14 cellular contexts compared by ENCODE assay signal in the genomic region with DNA sequence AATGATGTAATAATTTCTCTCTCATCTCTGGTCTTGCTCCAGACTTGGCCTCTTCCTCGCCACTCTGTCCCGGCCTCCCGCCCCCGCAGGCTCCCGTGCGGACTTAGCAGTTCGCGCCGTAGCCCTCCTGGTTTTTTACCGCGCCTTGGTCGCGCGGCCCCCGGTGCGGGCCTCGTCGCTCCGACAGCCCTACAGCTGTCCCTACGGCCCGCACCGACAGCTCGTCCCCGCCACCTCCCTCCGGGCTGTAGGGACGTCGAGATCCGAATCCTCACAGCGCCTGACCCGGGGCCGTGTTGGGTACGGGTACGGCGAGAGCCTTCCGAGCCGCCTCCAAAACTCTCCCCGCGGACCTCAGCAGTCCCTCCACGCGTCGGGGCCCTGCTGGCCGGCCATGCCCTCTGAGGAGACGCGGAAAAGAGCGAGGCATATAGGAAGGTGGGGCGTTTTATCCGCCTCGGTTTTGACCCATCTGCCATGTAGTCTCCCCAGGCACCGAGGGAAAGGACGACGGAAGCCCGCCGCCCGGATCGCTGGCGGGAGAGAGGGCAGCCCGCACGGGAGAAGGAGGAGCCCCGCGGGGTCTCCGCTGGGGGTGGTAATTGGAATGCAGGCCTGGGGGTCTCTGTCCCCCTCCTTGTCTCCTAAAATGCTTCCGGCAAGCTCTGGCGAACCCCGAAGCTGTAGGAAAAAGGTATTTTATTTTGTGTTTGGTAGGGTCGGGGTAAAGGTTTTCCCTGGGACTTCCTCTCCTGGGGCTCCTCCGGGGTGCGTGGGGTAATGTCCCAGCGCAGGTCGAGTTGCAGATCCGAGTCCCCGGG. TPM values are rescaled to one million over a fixed set of nuclear protein-coding genes. Genes with fewer than 3 reads are reported as not detected.
DNase-seq lines count a peak whose midpoint lies in the region; ATAC-seq, FAIRE-seq and TF ChIP-seq lines count a peak whose summit lies in the region.
"Had no signal": no experiment of that assay in that cellular context is flagged by ENCODE, and none has a peak within 500 bp of the region (broad histone marks: within the 10 kb centered on the region; RNA-seq: fewer than 3 reads in every experiment).

No MANE protein-coding gene starts in this region.

- no peak for ATAC-seq in activated CD8-positive, alpha-beta T cell treated with anti-CD3 and anti-CD28 coated beads, Interleukin-2, amount 10 ng/mL, durations not matched to agents 7 days and 5 days
- ATAC-seq in activated CD8-positive, alpha-beta T cell treated with anti-CD3 and anti-CD28 coated beads for 36 hours, result no peak
- ATAC-seq: stimulated activated memory B cell treated with anti-CD40 and anti-IgM and Interleukin-4, amounts not matched to agents 10 μg/mL and 1 μg/mL and 100 μg/mL, for 72 hours had no signal

- TF ChIP-seq RAD21 in H1 (IDR thresholded peaks at IDR 0.05 in 1 of 2, conservative IDR thresholded peaks at IDR 0.05 in 1 of 2; ENCODE audit: low read depth in 2 of 2, low read length in 2 of 2), result no peak

- 2% methylated on average over 69 of the region's 71 CpGs; no CpG with 5 or more reads in 1 of the 2 experiments for WGBS in H1 (ENCODE audit: extremely low coverage in 1 of 2, insufficient coverage in 1 of 2, insufficient read length in 1 of 2, insufficient replicate concordance in 2 of 2, low coverage in 1 of 2, low lambda C conversion rate in 2 of 2, missing lambda C conversion rate in 1 of 2), 2 experiments

- H3K4me1 ChIP-seq in Caco-2, result peaks cover 6% of the 10 kb centered on the region; the same call in 1 of the 2 replicates
- H3K4me1 ChIP-seq in H1 (replicated peaks in 1 of 4; ENCODE audit: control insufficient read depth in 3 of 4, insufficient read depth in 4 of 4, low read length in 3 of 4), result peaks cover 21 to 54% (median 34%) of the 10 kb centered on the region in 4 experiments
- H3K4me1 ChIP-seq in neural progenitor cell, result peaks cover 61% of the 10 kb centered on the region

- peaks cover 0 to 12% of the 10 kb centered on the region in 2 experiments for H4K20me1 ChIP-seq in H1 (replicated peaks in 1 of 2; ENCODE audit: control insufficient read depth in 1 of 2, insufficient read depth in 2 of 2, low read length in 2 of 2)
- peaks cover 88% of the 10 kb centered on the region for H4K20me1 ChIP-seq in neural progenitor cell (ENCODE audit: low read depth)

- H3K79me2 ChIP-seq in H1 (ENCODE audit: control insufficient read depth in 1 of 2, insufficient read depth in 2 of 2, low read length in 2 of 2) (no peaks in the 10 kb centered on the region), neural progenitor cell (ENCODE audit: low read depth) (no peaks in the 10 kb centered on the region)

- intact Hi-C loops in activated CD8-positive, alpha-beta T cell treated with anti-CD3 and anti-CD28 coated beads for 36 hours (cut with micrococcal nuclease), result no loop called here
- intact Hi-C loops in Caco-2 (cut with micrococcal nuclease; ENCODE audit: unreplicated experiment), result loop anchor here (5.0 kb wide), 1 partner anchor 46 kb away; no protein-coding TSS in a partner anchor

- H3K9me3 Mint-ChIP-seq in activated CD8-positive, alpha-beta T cell treated with anti-CD3 and anti-CD28 coated beads, Interleukin-2, amount 10 ng/mL, durations not matched to agents 7 days and 5 days (ENCODE audit: insufficient read depth), result no peaks in the 10 kb centered on the region
- no peaks in the 10 kb centered on the region for H3K9me3 Mint-ChIP-seq in activated CD8-positive, alpha-beta T cell treated with anti-CD3 and anti-CD28 coated beads for 36 hours
- H3K9me3 Mint-ChIP-seq in Caco-2 (ENCODE audit: unreplicated experiment), result no peaks in the 10 kb centered on the region
- H3K9me3 Mint-ChIP-seq in neural progenitor cell, result no peaks in the 10 kb centered on the region
- H3K9me3 Mint-ChIP-seq: stimulated activated memory B cell treated with anti-CD40 and anti-IgM and Interleukin-4, amounts not matched to agents 10 μg/mL and 1 μg/mL and 100 μg/mL, for 72 hours had no signal

- no peak overlapping the region for H3K4ac ChIP-seq in H1 (replicated peaks; ENCODE audit: insufficient read length, low read depth, low read length)

- H2BK120ac ChIP-seq in H1 (replicated peaks; ENCODE audit: low read depth, low read length), result no peak overlapping the region

- H3K9me3 ChIP-seq in Caco-2, result no peaks in the 10 kb centered on the region
- peaks cover 0 to 4% of the 10 kb centered on the region in 2 experiments; a peak in 1 of 4 replicates for H3K9me3 ChIP-seq in H1 (ENCODE audit: insufficient read depth in 2 of 2, low read depth in 1 of 2, low read length in 1 of 2)
- H3K9me3 ChIP-seq in neural progenitor cell (ENCODE audit: low read depth), result no peaks in the 10 kb centered on the region

- peak overlapping the region; percentile 90 for H3K18ac ChIP-seq in H1 (ENCODE audit: extremely low read depth, low read length)

- H3K4me2 ChIP-seq in H1 (ENCODE audit: insufficient read depth in 1 of 2, low read depth in 2 of 2, low read length in 2 of 2) (peak overlapping the region; percentile 68 to 91), neural progenitor cell (peak overlapping the region; percentile 17)

- H3K36me3 Mint-ChIP-seq in activated CD8-positive, alpha-beta T cell treated with anti-CD3 and anti-CD28 coated beads, Interleukin-2, amount 10 ng/mL, durations not matched to agents 7 days and 5 days (ENCODE audit: low read depth), result no peaks in the 10 kb centered on the region
- H3K36me3 Mint-ChIP-seq in activated CD8-positive, alpha-beta T cell treated with anti-CD3 and anti-CD28 coated beads for 36 hours (ENCODE audit: low read depth), result no peaks in the 10 kb centered on the region
- H3K36me3 Mint-ChIP-seq in Caco-2 (ENCODE audit: insufficient read depth, unreplicated experiment), result no peaks in the 10 kb centered on the region
- no peaks in the 10 kb centered on the region for H3K36me3 Mint-ChIP-seq in neural progenitor cell
- H3K36me3 Mint-ChIP-seq: stimulated activated memory B cell treated with anti-CD40 and anti-IgM and Interleukin-4, amounts not matched to agents 10 μg/mL and 1 μg/mL and 100 μg/mL, for 72 hours had no signal

- no peak overlapping the region for H3K14ac ChIP-seq in H1 (ENCODE audit: insufficient read length)

- H3K4me3 ChIP-seq in Caco-2 (ENCODE audit: low read depth, low read length), result no peak overlapping the region
- peak overlapping the region; percentile 3 to 67 (median 31); a peak in 6 of 8 replicates for H3K4me3 ChIP-seq in H1 (ENCODE audit: extremely low read depth in 1 of 4, insufficient read depth in 2 of 4, low read depth in 3 of 4, low read length in 4 of 4)
- H3K4me3 ChIP-seq in neural progenitor cell, result no peak overlapping the region

- peaks cover 41% of the 10 kb centered on the region; the same call in 1 of the 2 replicates for H3K23me2 ChIP-seq in H1 (ENCODE audit: low read depth, low read length)

- H4K8ac ChIP-seq in H1 (ENCODE audit: extremely low read depth, insufficient read depth, low read length), result peak overlapping the region; percentile 73

- H2BK15ac ChIP-seq in H1 (ENCODE audit: low read length), result peak overlapping the region; percentile 40; the same call in 1 of the 2 replicates

- CTCF ChIA-PET in activated CD8-positive, alpha-beta T cell treated with anti-CD3 and anti-CD28 coated beads, Interleukin-2, amount 10 ng/mL, durations not matched to agents 7 days and 5 days (lab: Charles Lee), result no interaction called here
- CTCF ChIA-PET in activated CD8-positive, alpha-beta T cell treated with anti-CD3 and anti-CD28 coated beads for 36 hours (lab: Charles Lee), result interaction anchor here (0.8 to 0.9 kb wide), 2 partner anchors 10 to 27 kb away, joined by 3 read pairs; no protein-coding TSS in a partner anchor
- CTCF ChIA-PET in Caco-2 (lab: Charles Lee), result no interaction called here
- CTCF ChIA-PET in H1 (lab: Charles Lee; ENCODE audit: partially characterized antibody), result interaction anchor here (0.9 to 6.9 kb wide), 11 partner anchors 7 to 51 kb away, joined by 3 to 65 read pairs (median 7); no protein-coding TSS in a partner anchor

- H4K5ac ChIP-seq in H1 (ENCODE audit: insufficient read length, low read depth, low read length), result no peak overlapping the region

- H2BK20ac ChIP-seq in H1 (ENCODE audit: low read length), result peak overlapping the region; percentile 61; the same call in 1 of the 2 replicates

- no peak for TF ChIP-seq EP300 in H1 (IDR thresholded peaks at IDR 0.05; ENCODE audit: borderline replicate concordance in 1 of 2, low read depth in 2 of 2, low read length in 2 of 2)

- H3K36me3 ChIP-seq in Caco-2 (ENCODE audit: control insufficient read depth, insufficient read depth, low read length) (no peaks in the 10 kb centered on the region), H1 (ENCODE audit: control insufficient read depth in 2 of 4, insufficient read depth in 4 of 4, low read length in 3 of 4) (no peaks in the 10 kb centered on the region; a peak in 1 of 8 replicates), neural progenitor cell (no peaks in the 10 kb centered on the region)

- TF ChIP-seq CTCF in activated CD8-positive, alpha-beta T cell treated with anti-CD3 and anti-CD28 coated beads for 36 hours (IDR thresholded peaks at IDR 0.05), result no peak
- TF ChIP-seq CTCF in Caco-2 (IDR thresholded peaks at IDR 0.05; ENCODE audit: insufficient read depth in 1 of 2, low read depth in 1 of 2, low read length in 1 of 2, severe bottlenecking in 1 of 2, unreplicated experiment in 1 of 2) (no peak), H1 (IDR thresholded peaks at IDR 0.05; ENCODE audit: control extremely low read depth in 1 of 3, insufficient read depth in 1 of 3, low read depth in 1 of 3, low read length in 3 of 3) (no peak), neural progenitor cell (IDR thresholded peaks at IDR 0.05) (no peak)

- H3K9ac ChIP-seq in H1 (replicated peaks in 1 of 4; ENCODE audit: extremely low read depth in 1 of 4, low read depth in 3 of 4, low read length in 3 of 4), result peak overlapping the region in 1 of 4 experiments; percentile 42; a peak in 1 of 7 replicates
- H3K9ac ChIP-seq in neural progenitor cell, result no peak overlapping the region

- H3K27me3 Mint-ChIP-seq in activated CD8-positive, alpha-beta T cell treated with anti-CD3 and anti-CD28 coated beads, Interleukin-2, amount 10 ng/mL, durations not matched to agents 7 days and 5 days (ENCODE audit: low read depth), result peaks cover 78% of the 10 kb centered on the region
- peaks cover 79% of the 10 kb centered on the region for H3K27me3 Mint-ChIP-seq in activated CD8-positive, alpha-beta T cell treated with anti-CD3 and anti-CD28 coated beads for 36 hours
- H3K27me3 Mint-ChIP-seq in Caco-2 (ENCODE audit: insufficient read depth, unreplicated experiment), result peaks cover 29% of the 10 kb centered on the region
- H3K27me3 Mint-ChIP-seq in neural progenitor cell (ENCODE audit: insufficient read depth, low read depth), result peaks cover 87% of the 10 kb centered on the region

- H3F3A ChIP-seq in neural progenitor cell (ENCODE audit: low read depth), result peaks cover 81% of the 10 kb centered on the region

- H2AFZ ChIP-seq in H1 (ENCODE audit: low read length) (no peak overlapping the region), neural progenitor cell (replicated peaks) (no peak overlapping the region)

- TF ChIP-seq POLR2A in H1 (IDR thresholded peaks at IDR 0.05; ENCODE audit: control extremely low read depth in 1 of 2, low read depth in 2 of 2, low read length in 2 of 2), result no peak

- POLR2A ChIA-PET in activated CD8-positive, alpha-beta T cell treated with anti-CD3 and anti-CD28 coated beads, Interleukin-2, amount 10 ng/mL, durations not matched to agents 7 days and 5 days (lab: Charles Lee), result no interaction called here
- POLR2A ChIA-PET in activated CD8-positive, alpha-beta T cell treated with anti-CD3 and anti-CD28 coated beads for 36 hours (lab: Charles Lee), result interaction anchor here (1.0 kb wide), 1 partner anchor 269 kb away, joined by 3 read pairs; the partner anchor contains the start of gene ACBD6
- POLR2A ChIA-PET in Caco-2 (lab: Charles Lee), result no interaction called here
- POLR2A ChIA-PET in H1 (lab: Charles Lee; ENCODE audit: partially characterized antibody), result interaction anchor here (1.5 to 4.0 kb wide), 4 partner anchors 9 to 36 kb away, joined by 5 to 29 read pairs (median 24); no protein-coding TSS in a partner anchor

- H3K4me3 Mint-ChIP-seq in activated CD8-positive, alpha-beta T cell treated with anti-CD3 and anti-CD28 coated beads, Interleukin-2, amount 10 ng/mL, durations not matched to agents 7 days and 5 days, result peak overlapping the region; percentile 18
- H3K4me3 Mint-ChIP-seq in activated CD8-positive, alpha-beta T cell treated with anti-CD3 and anti-CD28 coated beads for 36 hours, result no peak overlapping the region
- H3K4me3 Mint-ChIP-seq in Caco-2 (ENCODE audit: unreplicated experiment) (peak overlapping the region; percentile 76), neural progenitor cell (peak overlapping the region; percentile 46)

- no TSS peak for BruUV-seq in Caco-2 (replicated peaks; lab: Mats Ljungman, UMichigan)

- no peak overlapping the region for H2AK5ac ChIP-seq in H1 (ENCODE audit: low read depth, low read length)

- peaks cover 29% of the 10 kb centered on the region for H3K4me1 Mint-ChIP-seq in activated CD8-positive, alpha-beta T cell treated with anti-CD3 and anti-CD28 coated beads, Interleukin-2, amount 10 ng/mL, durations not matched to agents 7 days and 5 days (ENCODE audit: low read depth)
- peaks cover 32% of the 10 kb centered on the region for H3K4me1 Mint-ChIP-seq in activated CD8-positive, alpha-beta T cell treated with anti-CD3 and anti-CD28 coated beads for 36 hours (ENCODE audit: low read depth)
- H3K4me1 Mint-ChIP-seq in Caco-2 (ENCODE audit: low read depth, unreplicated experiment), result peaks cover 7% of the 10 kb centered on the region
- peaks cover 25% of the 10 kb centered on the region for H3K4me1 Mint-ChIP-seq in neural progenitor cell

- no peak overlapping the region for H3K23ac ChIP-seq in H1 (ENCODE audit: insufficient read length)

- H2BK5ac ChIP-seq in H1 (ENCODE audit: low read depth, low read length), result peak overlapping the region; percentile 49; the same call in 1 of the 2 replicates

- H3K79me1 ChIP-seq in H1 (ENCODE audit: low read depth, low read length), result peaks cover 2% of the 10 kb centered on the region; the same call in 1 of the 2 replicates

- no peak overlapping the region for H3K56ac ChIP-seq in H1 (replicated peaks; ENCODE audit: insufficient read length, low read depth, low read length)

- H4K91ac ChIP-seq in H1 (replicated peaks; ENCODE audit: insufficient read length, low read length), result no peak overlapping the region

- no peak for DNase-seq in activated CD8-positive, alpha-beta T cell treated with anti-CD3 and anti-CD28 coated beads, Interleukin-2, amount 10 ng/mL, durations not matched to agents 7 days and 5 days
- DNase-seq in activated CD8-positive, alpha-beta T cell treated with anti-CD3 and anti-CD28 coated beads for 36 hours, result no peak
- DNase-seq in Caco-2, result no peak
- no peak for DNase-seq in H1 (ENCODE audit: low read depth in 1 of 2, low spot score in 2 of 2)
- DNase-seq in neural progenitor cell (ENCODE audit: low spot score), result peak; percentile 39
- no peak for DNase-seq in GM03348 (ENCODE audit: low spot score)
- no peak for DNase-seq in NCI-H1930 (lab: John Stamatoyannopoulos, UW)
- DNase-seq in SIG-M5 (lab: John Stamatoyannopoulos, UW), result no peak
- DNase-seq: GF-D8, MV-4-11 had no signal

- peak overlapping the region; percentile 53; the same call in 1 of the 2 replicates for H2BK12ac ChIP-seq in H1 (ENCODE audit: low read depth, low read length)

- H3K27ac Mint-ChIP-seq in activated CD8-positive, alpha-beta T cell treated with anti-CD3 and anti-CD28 coated beads, Interleukin-2, amount 10 ng/mL, durations not matched to agents 7 days and 5 days, result no peak overlapping the region
- no peak overlapping the region for H3K27ac Mint-ChIP-seq in activated CD8-positive, alpha-beta T cell treated with anti-CD3 and anti-CD28 coated beads for 36 hours
- H3K27ac Mint-ChIP-seq in Caco-2 (ENCODE audit: unreplicated experiment) (no peak overlapping the region), neural progenitor cell (no peak overlapping the region)

- no peak overlapping the region for H3K27ac ChIP-seq in H1 (ENCODE audit: low read depth, low read length)
- no peak overlapping the region for H3K27ac ChIP-seq in neural progenitor cell

- H3K27me3 ChIP-seq in Caco-2 (replicated peaks; ENCODE audit: control insufficient read depth, insufficient read depth, low read length) (peaks cover 19% of the 10 kb centered on the region), H1 (replicated peaks in 1 of 4; ENCODE audit: control insufficient read depth in 3 of 4, extremely low read depth in 1 of 4, insufficient read depth in 3 of 4, low read length in 3 of 4) (peaks cover 48 to 86% (median 78%) of the 10 kb centered on the region in 4 experiments), neural progenitor cell (peaks cover 100% of the 10 kb centered on the region)

- FAIRE-seq in H1 (lab: Jason Lieb, UNC), result no peak
- FAIRE-seq: HTR-8/SVneo, TTC549 had no signal

RNA-seq across cellular contexts. Expression of gene LHX4, which starts 3.3 kb away (rescaled TPM):
- not detected for total RNA-seq in activated CD8-positive, alpha-beta T cell treated with anti-CD3 and anti-CD28 coated beads, Interleukin-2, amount 10 ng/mL, durations not matched to agents 7 days and 5 days
- not detected for total RNA-seq in activated CD8-positive, alpha-beta T cell treated with anti-CD3 and anti-CD28 coated beads for 36 hours
- 0.16 and 0.19 TPM in 2 replicates for total RNA-seq in Caco-2 (2022)
- total RNA-seq in H1 (2021; fragmentation: NEBNext Ultra II Directional; extraction: Animal tissue kit (Norgen Biotek cat#: 25700)), result 4.9 and 5.7 TPM in 2 replicates
- polyA plus RNA-seq in H1 (2011; rRNA removed), result 0.80 and 0.85 TPM in 2 replicates
- polyA plus RNA-seq in H1 (2011; cell fraction: cytosol; rRNA removed), result 1.6 TPM
- 3.3 TPM for polyA plus RNA-seq in H1 (2011; cell fraction: nucleus; rRNA removed)
- 1.7 to 3.9 TPM (median 2.8 TPM) in 4 replicates for polyA plus RNA-seq in H1 (2012, experiment 1 of 2)
- polyA plus RNA-seq in H1 (2012, experiment 2 of 2), result 1.1 TPM
- 1.1 TPM for polyA plus RNA-seq in H1 (2013, experiment 1 of 2)
- 0.96 TPM for polyA plus RNA-seq in H1 (2013, experiment 2 of 2)
- 2.1 and 3.0 TPM in 2 replicates for polyA minus RNA-seq in H1 (2011; rRNA and poly(A)+ RNA removed)
- 2.3 TPM for polyA minus RNA-seq in H1 (2011; cell fraction: cytosol; rRNA and poly(A)+ RNA removed)
- 3.0 TPM for polyA minus RNA-seq in H1 (2011; cell fraction: nucleus; rRNA and poly(A)+ RNA removed)
- total RNA-seq in neural progenitor cell (ENCODE audit: low replicate concordance), result 0.06 TPM in 1 of 2 replicates, not detected in the other
- total RNA-seq: urinary bladder had no signal

Comparison
In these comparisons a context has a peak if more than half of its experiments do, and no peak if none do; other contexts are left out.
1. CTCF ChIA-PET loops: an anchor here in activated CD8-positive, alpha-beta T cell treated with anti-CD3 and anti-CD28 coated beads for 36 hours (0.8 to 0.9 kb wide) and H1 (0.9 to 6.9 kb wide); none called in activated CD8-positive, alpha-beta T cell treated with anti-CD3 and anti-CD28 coated beads, Interleukin-2, amount 10 ng/mL, durations not matched to agents 7 days and 5 days and Caco-2.
2. POLR2A ChIA-PET loops: an anchor here in activated CD8-positive, alpha-beta T cell treated with anti-CD3 and anti-CD28 coated beads for 36 hours (1.0 kb wide) and H1 (1.5 to 4.0 kb wide); none called in activated CD8-positive, alpha-beta T cell treated with anti-CD3 and anti-CD28 coated beads, Interleukin-2, amount 10 ng/mL, durations not matched to agents 7 days and 5 days and Caco-2.
3. H3K4me3 ChIP-seq: peak in H1 (4 of 4); none in Caco-2 (single experiment) and neural progenitor cell (single experiment).